Comparison of ENCODE assay signal across 1 cellular context in genomic region chr11:67354314-67355022, GRCh38.
TF ChIP-seq lines count a peak whose summit lies in the region.

No MANE protein-coding gene starts in this region.

TF ChIP-seq in HepG2, 621 proteins besides CTCF, POLR2A, EP300 and RAD21 (continued from another document and continues in another):
- TF ChIP-seq, protein P1, sequence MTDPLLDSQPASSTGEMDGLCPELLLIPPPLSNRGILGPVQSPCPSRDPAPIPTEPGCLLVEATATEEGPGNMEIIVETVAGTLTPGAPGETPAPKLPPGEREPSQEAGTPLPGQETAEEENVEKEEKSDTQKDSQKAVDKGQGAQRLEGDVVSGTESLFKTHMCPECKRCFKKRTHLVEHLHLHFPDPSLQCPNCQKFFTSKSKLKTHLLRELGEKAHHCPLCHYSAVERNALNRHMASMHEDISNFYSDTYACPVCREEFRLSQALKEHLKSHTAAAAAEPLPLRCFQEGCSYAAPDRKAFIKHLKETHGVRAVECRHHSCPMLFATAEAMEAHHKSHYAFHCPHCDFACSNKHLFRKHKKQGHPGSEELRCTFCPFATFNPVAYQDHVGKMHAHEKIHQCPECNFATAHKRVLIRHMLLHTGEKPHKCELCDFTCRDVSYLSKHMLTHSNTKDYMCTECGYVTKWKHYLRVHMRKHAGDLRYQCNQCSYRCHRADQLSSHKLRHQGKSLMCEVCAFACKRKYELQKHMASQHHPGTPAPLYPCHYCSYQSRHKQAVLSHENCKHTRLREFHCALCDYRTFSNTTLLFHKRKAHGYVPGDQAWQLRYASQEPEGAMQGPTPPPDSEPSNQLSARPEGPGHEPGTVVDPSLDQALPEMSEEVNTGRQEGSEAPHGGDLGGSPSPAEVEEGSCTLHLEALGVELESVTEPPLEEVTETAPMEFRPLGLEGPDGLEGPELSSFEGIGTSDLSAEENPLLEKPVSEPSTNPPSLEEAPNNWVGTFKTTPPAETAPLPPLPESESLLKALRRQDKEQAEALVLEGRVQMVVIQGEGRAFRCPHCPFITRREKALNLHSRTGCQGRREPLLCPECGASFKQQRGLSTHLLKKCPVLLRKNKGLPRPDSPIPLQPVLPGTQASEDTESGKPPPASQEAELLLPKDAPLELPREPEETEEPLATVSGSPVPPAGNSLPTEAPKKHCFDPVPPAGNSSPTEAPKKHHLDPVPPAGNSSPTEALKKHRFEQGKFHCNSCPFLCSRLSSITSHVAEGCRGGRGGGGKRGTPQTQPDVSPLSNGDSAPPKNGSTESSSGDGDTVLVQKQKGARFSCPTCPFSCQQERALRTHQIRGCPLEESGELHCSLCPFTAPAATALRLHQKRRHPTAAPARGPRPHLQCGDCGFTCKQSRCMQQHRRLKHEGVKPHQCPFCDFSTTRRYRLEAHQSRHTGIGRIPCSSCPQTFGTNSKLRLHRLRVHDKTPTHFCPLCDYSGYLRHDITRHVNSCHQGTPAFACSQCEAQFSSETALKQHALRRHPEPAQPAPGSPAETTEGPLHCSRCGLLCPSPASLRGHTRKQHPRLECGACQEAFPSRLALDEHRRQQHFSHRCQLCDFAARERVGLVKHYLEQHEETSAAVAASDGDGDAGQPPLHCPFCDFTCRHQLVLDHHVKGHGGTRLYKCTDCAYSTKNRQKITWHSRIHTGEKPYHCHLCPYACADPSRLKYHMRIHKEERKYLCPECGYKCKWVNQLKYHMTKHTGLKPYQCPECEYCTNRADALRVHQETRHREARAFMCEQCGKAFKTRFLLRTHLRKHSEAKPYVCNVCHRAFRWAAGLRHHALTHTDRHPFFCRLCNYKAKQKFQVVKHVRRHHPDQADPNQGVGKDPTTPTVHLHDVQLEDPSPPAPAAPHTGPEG (CRISPR knock-in tag; IDR thresholded peaks at IDR 0.05) = no peak
- TF ChIP-seq THAP8 (CRISPR knock-in tag; IDR thresholded peaks at IDR 0.05; ENCODE audit: borderline replicate concordance) (no peak), NFE2L2 (IDR thresholded peaks at IDR 0.05; ENCODE audit: low read length) (no peak), ZNF382 (CRISPR knock-in tag; IDR thresholded peaks at IDR 0.05; ENCODE audit: borderline replicate concordance) (no peak), RORA (CRISPR knock-in tag; IDR thresholded peaks at IDR 0.05) (no peak), FOXK1 (CRISPR knock-in tag; IDR thresholded peaks at IDR 0.05; ENCODE audit: borderline replicate concordance, low read depth) (peak; percentile 82; the same call in 1 of the 2 replicates), RFX1 (IDR thresholded peaks at IDR 0.05) (no peak), CC2D1A (CRISPR knock-in tag; IDR thresholded peaks at IDR 0.05) (no peak), ZNF75D (CRISPR knock-in tag; IDR thresholded peaks at IDR 0.05; ENCODE audit: borderline replicate concordance) (no peak), ZFP41 (CRISPR knock-in tag; IDR thresholded peaks at IDR 0.05; ENCODE audit: borderline replicate concordance) (no peak), BRD4 (CRISPR knock-in tag; IDR thresholded peaks at IDR 0.05) (no peak), SP1 (IDR thresholded peaks at IDR 0.05) (no peak), SP1 (CRISPR knock-in tag; IDR thresholded peaks at IDR 0.05) (0 out of 2 replicates have a peak, but pooled peaks have one; percentile 14), MAF1 (CRISPR knock-in tag; IDR thresholded peaks at IDR 0.05; ENCODE audit: borderline replicate concordance) (no peak), ZNF879 (CRISPR knock-in tag; IDR thresholded peaks at IDR 0.05) (no peak), ZNF296 (CRISPR knock-in tag; conservative IDR thresholded peaks at IDR 0.05) (no peak), U2AF2 (IDR thresholded peaks at IDR 0.05; ENCODE audit: low read depth, low read length) (no peak), KDM5B (CRISPR knock-in tag; IDR thresholded peaks at IDR 0.05; ENCODE audit: borderline replicate concordance) (peak; percentile 87; the same call in 1 of the 2 replicates), ZNF768 (CRISPR knock-in tag; IDR thresholded peaks at IDR 0.05) (no peak; the same call in 1 of the 2 replicates), MIER3 (CRISPR knock-in tag; IDR thresholded peaks at IDR 0.05; ENCODE audit: borderline replicate concordance) (peak; percentile 66; the same call in 1 of the 2 replicates), RXRA (CRISPR knock-in tag; IDR thresholded peaks at IDR 0.05) (peak; percentile 74), TRIM24 (CRISPR knock-in tag; IDR thresholded peaks at IDR 0.05) (no peak), KDM1A (CRISPR knock-in tag; IDR thresholded peaks at IDR 0.05) (peak; percentile 67; the same call in 1 of the 2 replicates), PHF5A (CRISPR knock-in tag; IDR thresholded peaks at IDR 0.05; ENCODE audit: low read depth, unreplicated experiment) (peak; percentile 71), ZNF274 (CRISPR knock-in tag; IDR thresholded peaks at IDR 0.05) (no peak), ZNF121 (CRISPR knock-in tag; IDR thresholded peaks at IDR 0.05) (peak; percentile 52; the same call in 1 of the 2 replicates), HIVEP1 (CRISPR knock-in tag; IDR thresholded peaks at IDR 0.05) (no peak), MTERF4 (CRISPR knock-in tag; IDR thresholded peaks at IDR 0.05) (no peak), DMAP1 (CRISPR knock-in tag; IDR thresholded peaks at IDR 0.05) (peak; percentile 71; the same call in 1 of the 2 replicates), ZNF766 (CRISPR knock-in tag; IDR thresholded peaks at IDR 0.05; ENCODE audit: borderline replicate concordance) (no peak), RARA (CRISPR knock-in tag; IDR thresholded peaks at IDR 0.05) (peak; percentile 88), ZNF747 (CRISPR knock-in tag; IDR thresholded peaks at IDR 0.05; ENCODE audit: borderline replicate concordance) (peak; percentile 52; the same call in 1 of the 2 replicates), MTA1 (CRISPR knock-in tag; IDR thresholded peaks at IDR 0.05; ENCODE audit: borderline replicate concordance) (0 out of 2 replicates have a peak, but pooled peaks have one; percentile 43), ZNF329 (CRISPR knock-in tag; IDR thresholded peaks at IDR 0.05; ENCODE audit: low read depth) (no peak), KLF13 (CRISPR knock-in tag; IDR thresholded peaks at IDR 0.05) (no peak), MZF1 (CRISPR knock-in tag; IDR thresholded peaks at IDR 0.05; ENCODE audit: borderline replicate concordance) (0 out of 2 replicates have a peak, but pooled peaks have one; percentile 55), ZNF878 (CRISPR knock-in tag; IDR thresholded peaks at IDR 0.05) (peak; percentile 50; the same call in 1 of the 2 replicates), ZBTB43 (CRISPR knock-in tag; conservative IDR thresholded peaks at IDR 0.05) (no peak), TEAD2 (CRISPR knock-in tag; IDR thresholded peaks at IDR 0.05) (no peak), REXO4 (CRISPR knock-in tag; IDR thresholded peaks at IDR 0.05; ENCODE audit: borderline replicate concordance) (no peak), RBAK (CRISPR knock-in tag; IDR thresholded peaks at IDR 0.05) (no peak), SMARCE1 (IDR thresholded peaks at IDR 0.05; ENCODE audit: borderline replicate concordance) (no peak), NCOA1 (CRISPR knock-in tag; IDR thresholded peaks at IDR 0.05) (no peak), CBX2 (IDR thresholded peaks at IDR 0.05; ENCODE audit: low read depth, low read length) (no peak), CBX2 (CRISPR knock-in tag; IDR thresholded peaks at IDR 0.05; ENCODE audit: low read depth) (no peak), ZNF501 (CRISPR knock-in tag; IDR thresholded peaks at IDR 0.05) (peak; percentile 25; the same call in 1 of the 2 replicates), NR2C2 (CRISPR knock-in tag; IDR thresholded peaks at IDR 0.05; ENCODE audit: borderline replicate concordance) (peak; percentile 86), MLLT10 (CRISPR knock-in tag; IDR thresholded peaks at IDR 0.05) (no peak), JUN (CRISPR knock-in tag; IDR thresholded peaks at IDR 0.05) (peak; percentile 91; the same call in 1 of the 2 replicates), POLR2G (IDR thresholded peaks at IDR 0.05; ENCODE audit: low read depth, low read length) (peak; percentile 80), RELA (CRISPR knock-in tag; IDR thresholded peaks at IDR 0.05) (no peak)
- TF ChIP-seq, protein P2, sequence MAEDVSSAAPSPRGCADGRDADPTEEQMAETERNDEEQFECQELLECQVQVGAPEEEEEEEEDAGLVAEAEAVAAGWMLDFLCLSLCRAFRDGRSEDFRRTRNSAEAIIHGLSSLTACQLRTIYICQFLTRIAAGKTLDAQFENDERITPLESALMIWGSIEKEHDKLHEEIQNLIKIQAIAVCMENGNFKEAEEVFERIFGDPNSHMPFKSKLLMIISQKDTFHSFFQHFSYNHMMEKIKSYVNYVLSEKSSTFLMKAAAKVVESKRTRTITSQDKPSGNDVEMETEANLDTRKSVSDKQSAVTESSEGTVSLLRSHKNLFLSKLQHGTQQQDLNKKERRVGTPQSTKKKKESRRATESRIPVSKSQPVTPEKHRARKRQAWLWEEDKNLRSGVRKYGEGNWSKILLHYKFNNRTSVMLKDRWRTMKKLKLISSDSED (CRISPR knock-in tag; IDR thresholded peaks at IDR 0.05) = no peak
- TF ChIP-seq, protein P3, sequence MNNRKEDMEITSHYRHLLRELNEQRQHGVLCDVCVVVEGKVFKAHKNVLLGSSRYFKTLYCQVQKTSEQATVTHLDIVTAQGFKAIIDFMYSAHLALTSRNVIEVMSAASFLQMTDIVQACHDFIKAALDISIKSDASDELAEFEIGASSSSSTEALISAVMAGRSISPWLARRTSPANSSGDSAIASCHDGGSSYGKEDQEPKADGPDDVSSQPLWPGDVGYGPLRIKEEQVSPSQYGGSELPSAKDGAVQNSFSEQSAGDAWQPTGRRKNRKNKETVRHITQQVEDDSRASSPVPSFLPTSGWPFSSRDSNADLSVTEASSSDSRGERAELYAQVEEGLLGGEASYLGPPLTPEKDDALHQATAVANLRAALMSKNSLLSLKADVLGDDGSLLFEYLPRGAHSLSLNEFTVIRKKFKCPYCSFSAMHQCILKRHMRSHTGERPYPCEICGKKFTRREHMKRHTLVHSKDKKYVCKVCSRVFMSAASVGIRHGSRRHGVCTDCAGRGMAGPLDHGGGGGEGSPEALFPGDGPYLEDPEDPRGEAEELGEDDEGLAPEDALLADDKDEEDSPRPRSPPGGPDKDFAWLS (CRISPR knock-in tag; IDR thresholded peaks at IDR 0.05; ENCODE audit: borderline replicate concordance) = no peak
- TF ChIP-seq, protein P4, sequence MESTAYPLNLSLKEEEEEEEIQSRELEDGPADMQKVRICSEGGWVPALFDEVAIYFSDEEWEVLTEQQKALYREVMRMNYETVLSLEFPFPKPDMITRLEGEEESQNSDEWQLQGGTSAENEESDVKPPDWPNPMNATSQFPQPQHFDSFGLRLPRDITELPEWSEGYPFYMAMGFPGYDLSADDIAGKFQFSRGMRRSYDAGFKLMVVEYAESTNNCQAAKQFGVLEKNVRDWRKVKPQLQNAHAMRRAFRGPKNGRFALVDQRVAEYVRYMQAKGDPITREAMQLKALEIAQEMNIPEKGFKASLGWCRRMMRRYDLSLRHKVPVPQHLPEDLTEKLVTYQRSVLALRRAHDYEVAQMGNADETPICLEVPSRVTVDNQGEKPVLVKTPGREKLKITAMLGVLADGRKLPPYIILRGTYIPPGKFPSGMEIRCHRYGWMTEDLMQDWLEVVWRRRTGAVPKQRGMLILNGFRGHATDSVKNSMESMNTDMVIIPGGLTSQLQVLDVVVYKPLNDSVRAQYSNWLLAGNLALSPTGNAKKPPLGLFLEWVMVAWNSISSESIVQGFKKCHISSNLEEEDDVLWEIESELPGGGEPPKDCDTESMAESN (CRISPR knock-in tag; conservative IDR thresholded peaks at IDR 0.05) = no peak
- TF ChIP-seq, protein P5, sequence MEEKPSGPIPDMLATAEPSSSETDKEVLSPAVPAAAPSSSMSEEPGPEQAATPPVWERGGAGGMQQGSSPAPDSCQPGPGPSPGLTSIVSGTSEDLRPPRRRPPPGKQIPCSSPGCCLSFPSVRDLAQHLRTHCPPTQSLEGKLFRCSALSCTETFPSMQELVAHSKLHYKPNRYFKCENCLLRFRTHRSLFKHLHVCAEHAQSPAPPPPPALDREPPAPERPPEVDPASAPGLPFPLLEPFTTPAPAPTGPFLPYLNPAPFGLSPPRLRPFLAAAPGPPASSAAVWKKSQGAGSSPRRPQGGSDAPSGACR (CRISPR knock-in tag; IDR thresholded peaks at IDR 0.05) = no peak
- TF ChIP-seq, protein P6, sequence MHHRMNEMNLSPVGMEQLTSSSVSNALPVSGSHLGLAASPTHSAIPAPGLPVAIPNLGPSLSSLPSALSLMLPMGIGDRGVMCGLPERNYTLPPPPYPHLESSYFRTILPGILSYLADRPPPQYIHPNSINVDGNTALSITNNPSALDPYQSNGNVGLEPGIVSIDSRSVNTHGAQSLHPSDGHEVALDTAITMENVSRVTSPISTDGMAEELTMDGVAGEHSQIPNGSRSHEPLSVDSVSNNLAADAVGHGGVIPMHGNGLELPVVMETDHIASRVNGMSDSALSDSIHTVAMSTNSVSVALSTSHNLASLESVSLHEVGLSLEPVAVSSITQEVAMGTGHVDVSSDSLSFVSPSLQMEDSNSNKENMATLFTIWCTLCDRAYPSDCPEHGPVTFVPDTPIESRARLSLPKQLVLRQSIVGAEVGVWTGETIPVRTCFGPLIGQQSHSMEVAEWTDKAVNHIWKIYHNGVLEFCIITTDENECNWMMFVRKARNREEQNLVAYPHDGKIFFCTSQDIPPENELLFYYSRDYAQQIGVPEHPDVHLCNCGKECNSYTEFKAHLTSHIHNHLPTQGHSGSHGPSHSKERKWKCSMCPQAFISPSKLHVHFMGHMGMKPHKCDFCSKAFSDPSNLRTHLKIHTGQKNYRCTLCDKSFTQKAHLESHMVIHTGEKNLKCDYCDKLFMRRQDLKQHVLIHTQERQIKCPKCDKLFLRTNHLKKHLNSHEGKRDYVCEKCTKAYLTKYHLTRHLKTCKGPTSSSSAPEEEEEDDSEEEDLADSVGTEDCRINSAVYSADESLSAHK (CRISPR knock-in tag; IDR thresholded peaks at IDR 0.05; ENCODE audit: borderline replicate concordance) = no peak
